In genomic region chr1:18157968-18158367, GRCh38 we compare ENCODE assay signal across 20 cellular contexts. TPM values are rescaled to one million over a fixed set of nuclear protein-coding genes. Genes with fewer than 3 reads are reported as not detected.
A peak's percentile ranks its signal among the peaks of the same experiment; 100 is the strongest.
DNase-seq lines count a peak whose midpoint lies in the region; ATAC-seq and TF ChIP-seq lines count a peak whose summit lies in the region.
"Had no signal": no experiment of that assay in that cellular context is flagged by ENCODE, and none has a peak within 500 bp of the region (broad histone marks: within the 10 kb centered on the region; RNA-seq: fewer than 3 reads in every experiment).

No MANE protein-coding gene starts in this region.

- no peak overlapping the region for H3K4me3 Mint-ChIP-seq in chondrocyte (ENCODE audit: unreplicated experiment)
- H3K4me3 Mint-ChIP-seq: CD4-positive, alpha-beta memory T cell had no signal

- no peaks in the 10 kb centered on the region for H3K9me3 Mint-ChIP-seq in chondrocyte (ENCODE audit: low read depth)

- H3K36me3 ChIP-seq in spleen (no peaks in the 10 kb centered on the region), ovary (no peaks in the 10 kb centered on the region)

- H3K9me3 ChIP-seq in spleen = no peaks in the 10 kb centered on the region
- no peaks in the 10 kb centered on the region for H3K9me3 ChIP-seq in ovary

- H3K36me3 Mint-ChIP-seq in chondrocyte (ENCODE audit: low read depth) = no peaks in the 10 kb centered on the region
- H3K36me3 Mint-ChIP-seq: CD4-positive, alpha-beta memory T cell had no signal

- peaks cover 0 to 60% (median 5%) of the 10 kb centered on the region in 7 donors for H3K27me3 ChIP-seq in spleen (replicated peaks in 1 of 7)
- H3K27me3 ChIP-seq in ovary = no peaks in the 10 kb centered on the region

- H3K4me1 ChIP-seq in spleen = no peaks in the 10 kb centered on the region
- no peaks in the 10 kb centered on the region for H3K4me1 ChIP-seq in ovary (ENCODE audit: insufficient read depth)

- no peak overlapping the region for H3K4me3 ChIP-seq in NB4 (ENCODE audit: low read depth, low read length)
- no peak overlapping the region for H3K4me3 ChIP-seq in spleen
- H3K4me3 ChIP-seq in ovary = no peak overlapping the region

- TF ChIP-seq POLR2A in NB4 (IDR thresholded peaks at IDR 0.05; ENCODE audit: extremely low read depth, insufficient read length) = no peak
- no peak for TF ChIP-seq POLR2A in spleen (IDR thresholded peaks at IDR 0.05)
- TF ChIP-seq POLR2A in ovary (IDR thresholded peaks at IDR 0.05) = no peak

- H3K27ac ChIP-seq in spleen (peak overlapping the region in 1 of 8 donors; percentile 78), ovary (no peak overlapping the region)

- no peak for TF ChIP-seq EP300 in ovary (IDR thresholded peaks at IDR 0.05)

- 71 to 83% (median 73%) methylated on average over 7 of the region's 7 CpGs for WGBS in spleen, 5 donors
- WGBS in ovary, 3 donors = 74 to 82% (median 80%) methylated on average over 6 to 7 of the region's 7 CpGs

- no peak for ATAC-seq in HG03039 (IDR thresholded peaks at IDR 0.05; ENCODE audit: unreplicated experiment)
- no peak for ATAC-seq in Right ventricle myocardium superior (ENCODE audit: poor library complexity)
- ATAC-seq: HCT116 had no signal

- DNase-seq in NB4 (ENCODE audit: low read depth) = no peak
- DNase-seq in chondrocyte (ENCODE audit: low spot score) = peak; percentile 66
- DNase-seq in spleen = peak; percentile 39
- DNase-seq in Right ventricle myocardium superior = no peak
- DNase-seq in ovary = no peak
- DNase-seq: C1 segment of cervical spinal cord; Calu3; CD4-positive, alpha-beta memory T cell; COR-L47; DMS53; DMS79 treated with DMSO at 0.1 percent for 48 hours; GF-D8; GOT3; H7 had no signal

- no peak overlapping the region for H3K27ac Mint-ChIP-seq in chondrocyte (ENCODE audit: unreplicated experiment)
- H3K27ac Mint-ChIP-seq: CD4-positive, alpha-beta memory T cell had no signal

- H3K4me1 Mint-ChIP-seq in chondrocyte (ENCODE audit: low read depth) = no peaks in the 10 kb centered on the region
- H3K4me1 Mint-ChIP-seq: CD4-positive, alpha-beta memory T cell had no signal

- TF ChIP-seq CTCF in NB4 (IDR thresholded peaks at IDR 0.05; ENCODE audit: low read depth, low read length) = peak; percentile 2
- no peak for TF ChIP-seq CTCF in chondrocyte (IDR thresholded peaks at IDR 0.05)
- TF ChIP-seq CTCF in spleen (IDR thresholded peaks at IDR 0.05 in 8 of 11, conservative IDR thresholded peaks at IDR 0.05 in 3 of 11) = no peak
- TF ChIP-seq CTCF in ovary (IDR thresholded peaks at IDR 0.05) = no peak

- intact Hi-C loops in spleen (cut with DNase I; ENCODE audit: low total_unique reads) (no loop called here), Right ventricle myocardium superior (cut with DNase I) (no loop called here), ovary (cut with DNase I) (no loop called here)

- peaks cover 22% of the 10 kb centered on the region for H3K27me3 Mint-ChIP-seq in chondrocyte (ENCODE audit: low read depth)

RNA-seq across cellular contexts. Expression of gene IGSF21, which starts 50.4 kb away (rescaled TPM):
- not detected in 3 replicates for total RNA-seq in chondrocyte
- 10 to 100 TPM; 12.5 to 35.0 (median 24.5) TPM for total RNA-seq in spleen
- 1 to 10 TPM; 1.6 to 3.3 (median 3.0) TPM for polyA plus RNA-seq in spleen
- 0.89 TPM for total RNA-seq in Right ventricle myocardium superior
- 1 to 10 TPM in 6 of 7 donors, under 1 TPM in 1; 0.24 to 4.5 (median 1.6) TPM for total RNA-seq in ovary
- polyA plus RNA-seq in ovary = under 1 TPM; 0.30 to 0.37 TPM
- total RNA-seq: A172; Calu3; CD4-positive, alpha-beta memory T cell; Daoy; G401 had no signal
- polyA plus RNA-seq: BJ; CD4-positive, alpha-beta memory T cell had no signal

Comparison
In these comparisons a context has a peak if more than half of its experiments do, and no peak if none do; other contexts are left out.
1. DNase-seq: peak in chondrocyte (single experiment) and spleen (single experiment); none in NB4 (single experiment), Right ventricle myocardium superior (single experiment) and ovary (0 of 5).